16 cellular contexts compared by ENCODE assay signal in the genomic region with DNA sequence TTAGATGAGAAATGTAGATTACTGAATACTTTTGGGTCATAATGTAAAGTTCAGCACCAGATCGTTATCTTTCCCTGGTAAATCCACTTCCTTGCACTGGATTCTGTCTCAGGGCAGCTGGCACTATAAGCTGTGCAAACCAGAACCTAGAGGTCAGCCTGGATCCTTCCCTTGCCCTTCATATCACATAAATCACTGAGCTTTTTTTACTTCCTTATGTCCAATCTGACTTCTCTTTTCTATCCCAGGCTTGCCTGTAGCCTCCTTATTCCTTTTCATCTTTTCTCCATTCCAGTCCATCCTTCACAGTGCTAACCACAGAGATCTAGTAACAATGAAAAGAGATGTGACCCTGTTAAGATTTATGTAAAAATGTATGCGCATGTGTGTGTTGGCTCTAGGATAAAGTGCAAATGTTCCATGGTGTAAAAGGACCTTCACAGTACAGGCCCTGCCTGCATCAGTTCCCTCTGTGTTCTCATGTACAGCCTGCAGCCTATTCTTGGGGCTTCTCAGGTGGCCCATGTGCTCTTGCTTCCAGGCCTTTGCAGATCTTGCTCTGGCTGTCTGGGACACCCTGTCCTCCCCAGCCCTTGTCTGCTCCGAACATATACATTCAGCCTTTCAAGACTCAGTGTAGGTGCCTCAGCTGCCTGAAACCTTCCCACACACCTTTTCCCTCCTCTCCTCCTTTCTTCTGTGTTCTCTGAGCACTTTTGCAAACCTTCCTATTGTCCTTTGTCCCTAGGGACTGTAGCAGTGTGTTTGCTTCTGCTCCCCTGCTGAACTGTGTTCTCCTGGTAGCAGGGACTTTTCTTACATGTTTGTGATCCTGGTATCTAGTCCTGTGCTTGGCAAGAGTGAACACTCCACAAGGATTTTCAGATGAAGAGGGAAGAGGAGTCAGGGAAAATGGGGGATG. TPM values are rescaled to one million over a fixed set of nuclear protein-coding genes. Genes with fewer than 3 reads are reported as not detected.
A peak's percentile ranks its signal among the peaks of the same experiment; 100 is the strongest.
DNase-seq lines count a peak whose midpoint lies in the region; ATAC-seq, FAIRE-seq and TF ChIP-seq lines count a peak whose summit lies in the region.
"Had no signal": no experiment of that assay in that cellular context is flagged by ENCODE, and none has a peak within 500 bp of the region (broad histone marks: within the 10 kb centered on the region; RNA-seq: fewer than 3 reads in every experiment).

No MANE protein-coding gene starts in this region.

- peaks cover 2 to 16% (median 14%) of the 10 kb centered on the region in 11 experiments; a peak in 18 of 22 replicates for H3K9me3 ChIP-seq in BLaER1 treated with 17β-estradiol and CSF1 and Interleukin-3, amounts not matched to agents 10 nM and 100 nM (replicated peaks in 1 of 11)
- H3K9me3 ChIP-seq in H9 (ENCODE audit: control insufficient read depth, low read depth, low read length) (no peaks in the 10 kb centered on the region), mesenchymal stem cell (ENCODE audit: control insufficient read depth, low read length) (no peaks in the 10 kb centered on the region), kidney (ENCODE audit: control insufficient read depth in 1 of 2, low read length in 2 of 2) (no peaks in the 10 kb centered on the region), thyroid gland (no peaks in the 10 kb centered on the region)
- H3K9me3 ChIP-seq: gastrocnemius medialis, testis had no signal

- peaks cover 18 to 37% of the 10 kb centered on the region in 2 experiments for H3K4me1 Mint-ChIP-seq in H9

- H2BK15ac ChIP-seq in H9 (ENCODE audit: low read depth, low read length) = no peak overlapping the region
- no peak overlapping the region for H2BK15ac ChIP-seq in mesenchymal stem cell (ENCODE audit: low read depth, poor library complexity, severe bottlenecking)

- intact Hi-C loops in kidney (cut with DNase I) = no loop called here
- intact Hi-C loops in thyroid gland (cut with DNase I) = no loop called here

- no peak for ATAC-seq in HG03095 (IDR thresholded peaks at IDR 0.05; ENCODE audit: unreplicated experiment)
- ATAC-seq: gastrocnemius medialis had no signal

- H3K79me1 ChIP-seq in H9 (ENCODE audit: insufficient read depth, low read depth, low read length, poor library complexity, severe bottlenecking) (no peaks in the 10 kb centered on the region), mesenchymal stem cell (replicated peaks; ENCODE audit: low read length, poor library complexity, severe bottlenecking) (peaks cover 7% of the 10 kb centered on the region)

- TF ChIP-seq POLR2A in thyroid gland (IDR thresholded peaks at IDR 0.05) = no peak

- no peak overlapping the region for H3K56ac ChIP-seq in H9 (ENCODE audit: insufficient read length, low read depth, low read length)

- DNase-seq in H9 = no peak
- peak; percentile 27 for DNase-seq in NOMO-1 treated with dmso at 0.1 percent for 144 hours (lab: John Stamatoyannopoulos, UW; ENCODE audit: unreplicated experiment)
- no peak for DNase-seq in mesenchymal stem cell
- DNase-seq in kidney = no peak
- no peak for DNase-seq in iPS-NIHi7 (ENCODE audit: extremely low spot score)
- DNase-seq in thyroid gland = no peak
- DNase-seq: caudate nucleus, gastrocnemius medialis, NCI-H226, T-helper 1 cell, testis had no signal

- no peaks in the 10 kb centered on the region for H3K27me3 ChIP-seq in BLaER1 treated with 17β-estradiol and CSF1 and Interleukin-3, amounts not matched to agents 10 nM and 100 nM
- no peaks in the 10 kb centered on the region for H3K27me3 ChIP-seq in H9 (ENCODE audit: insufficient read depth, low read length)
- H3K27me3 ChIP-seq in mesenchymal stem cell (ENCODE audit: control insufficient read depth in 1 of 2, insufficient read depth in 1 of 2, low read length in 2 of 2) = no peaks in the 10 kb centered on the region
- H3K27me3 ChIP-seq in thyroid gland = no peaks in the 10 kb centered on the region
- H3K27me3 ChIP-seq: gastrocnemius medialis, testis had no signal

- peak overlapping the region in 9 of 11 experiments; percentile 18 to 56 (median 30); a peak in 15 of 22 replicates for H3K9ac ChIP-seq in BLaER1 treated with 17β-estradiol and CSF1 and Interleukin-3, amounts not matched to agents 10 nM and 100 nM
- no peak overlapping the region for H3K9ac ChIP-seq in H9 (ENCODE audit: extremely low read depth, insufficient read length, low read length)
- no peak overlapping the region for H3K9ac ChIP-seq in mesenchymal stem cell (ENCODE audit: low read length)
- no peak overlapping the region for H3K9ac ChIP-seq in kidney (ENCODE audit: low read length in 2 of 2)

- peak overlapping the region; percentile 73 to 92 (median 84) for H3K4me2 ChIP-seq in BLaER1 treated with 17β-estradiol and CSF1 and Interleukin-3, amounts not matched to agents 10 nM and 100 nM
- H3K4me2 ChIP-seq in H9 (ENCODE audit: insufficient read depth, insufficient read length, low read length) = no peak overlapping the region
- no peak overlapping the region for H3K4me2 ChIP-seq in mesenchymal stem cell (ENCODE audit: low read length, poor library complexity, severe bottlenecking)

- peak overlapping the region in 1 of 2 experiments; percentile 10; a peak in 2 of 5 replicates for H3K4me3 Mint-ChIP-seq in H9
- H3K4me3 Mint-ChIP-seq: activated naive CD4-positive, alpha-beta T cell treated with anti-CD3 and anti-CD28 coated beads, Interleukin-2, amount 50 U/mL, for 24 hours had no signal

- H2AFZ ChIP-seq in H9 (ENCODE audit: low read length) (no peak overlapping the region), mesenchymal stem cell (ENCODE audit: low read depth, low read length) (no peak overlapping the region)

- H2BK120ac ChIP-seq in H9 (ENCODE audit: low read depth, low read length, poor library complexity, severe bottlenecking) (no peak overlapping the region), mesenchymal stem cell (ENCODE audit: low read depth, low read length) (peak overlapping the region; percentile 21)

- H3K27ac ChIP-seq in BLaER1 treated with 17β-estradiol and CSF1 and Interleukin-3, amounts not matched to agents 10 nM and 100 nM = peak overlapping the region in 9 of 11 experiments; percentile 1 to 47 (median 35); a peak in 16 of 22 replicates
- H3K27ac ChIP-seq in H9 (ENCODE audit: insufficient read length, low read depth, low read length) (no peak overlapping the region), mesenchymal stem cell (ENCODE audit: low read length, poor library complexity, severe bottlenecking) (no peak overlapping the region), kidney (ENCODE audit: low read depth in 2 of 2, low read length in 2 of 2) (no peak overlapping the region), thyroid gland (no peak overlapping the region)
- H3K27ac ChIP-seq: gastrocnemius medialis, testis had no signal

- H4K91ac ChIP-seq in H9 (ENCODE audit: insufficient read length, low read depth, low read length) (no peak overlapping the region), mesenchymal stem cell (ENCODE audit: low read length) (peak overlapping the region; percentile 19)

- H3K4me3 ChIP-seq in BLaER1 treated with 17β-estradiol and CSF1 and Interleukin-3, amounts not matched to agents 10 nM and 100 nM = peak overlapping the region in 4 of 10 experiments; percentile 4 to 24 (median 8); a peak in 5 of 20 replicates
- H3K4me3 ChIP-seq in mesenchymal stem cell (ENCODE audit: insufficient read depth in 1 of 2, low read depth in 1 of 2, low read length in 2 of 2) = no peak overlapping the region
- no peak overlapping the region for H3K4me3 ChIP-seq in kidney (ENCODE audit: low read length in 2 of 2)
- H3K4me3 ChIP-seq in thyroid gland (replicated peaks in 1 of 3) = no peak overlapping the region
- H3K4me3 ChIP-seq: gastrocnemius medialis, testis had no signal

- peaks cover 56 to 79% (median 65%) of the 10 kb centered on the region in 10 experiments for H3K4me1 ChIP-seq in BLaER1 treated with 17β-estradiol and CSF1 and Interleukin-3, amounts not matched to agents 10 nM and 100 nM
- H3K4me1 ChIP-seq in H9 (ENCODE audit: insufficient read depth, low read length) (peaks cover 7% of the 10 kb centered on the region), mesenchymal stem cell (ENCODE audit: control insufficient read depth, insufficient read depth, low read depth, low read length) (no peaks in the 10 kb centered on the region), kidney (ENCODE audit: control insufficient read depth in 1 of 2, insufficient read depth in 1 of 2, low read depth in 1 of 2, low read length in 2 of 2) (peaks cover 13 to 22% of the 10 kb centered on the region in 2 donors), thyroid gland (peaks cover 0 to 2% of the 10 kb centered on the region in 2 donors)

- peak overlapping the region; percentile 5 to 87 (median 50); a peak in 4 of 7 replicates for H3K27ac Mint-ChIP-seq in H9
- H3K27ac Mint-ChIP-seq: activated naive CD4-positive, alpha-beta T cell treated with anti-CD3 and anti-CD28 coated beads, Interleukin-2, amount 50 U/mL, for 24 hours had no signal

- no peak for FAIRE-seq in kidney (lab: Jason Lieb, UNC)
- FAIRE-seq: endometrium, GM12892 had no signal

- no peaks in the 10 kb centered on the region for H3K27me3 Mint-ChIP-seq in H9 (ENCODE audit: low read depth)
- H3K27me3 Mint-ChIP-seq: activated naive CD4-positive, alpha-beta T cell treated with anti-CD3 and anti-CD28 coated beads, Interleukin-2, amount 50 U/mL, for 24 hours had no signal

- H3T11ph ChIP-seq in H9 (ENCODE audit: low read length) = no peak overlapping the region

- H2BK5ac ChIP-seq in H9 (ENCODE audit: insufficient read length, low read length) (no peak overlapping the region), mesenchymal stem cell (ENCODE audit: low read depth, low read length, poor library complexity, severe bottlenecking) (no peak overlapping the region)

- H3K79me2 ChIP-seq in H9 (ENCODE audit: insufficient read depth, low read length) = peaks cover 2% of the 10 kb centered on the region; the same call in 1 of the 2 replicates

- H3K9me3 Mint-ChIP-seq in H9 = no peaks in the 10 kb centered on the region
- H3K9me3 Mint-ChIP-seq: activated naive CD4-positive, alpha-beta T cell treated with anti-CD3 and anti-CD28 coated beads, Interleukin-2, amount 50 U/mL, for 24 hours had no signal

- no peak overlapping the region for H2BK20ac ChIP-seq in H9 (ENCODE audit: low read depth, low read length, poor library complexity, severe bottlenecking)

- no CpG with 5 or more reads among the region's 3 CpGs for WGBS in H9 (ENCODE audit: extremely low coverage, insufficient read length, low lambda C conversion rate)
- 80% methylated on average over 3 of the region's 3 CpGs for WGBS in mesenchymal stem cell
- 83 to 88% methylated on average over 3 of the region's 3 CpGs for WGBS in thyroid gland, 2 donors

- H3K18ac ChIP-seq in H9 (ENCODE audit: insufficient read length, low read depth, low read length) (no peak overlapping the region), mesenchymal stem cell (ENCODE audit: low read depth in 1 of 2, low read length in 2 of 2) (peak overlapping the region in 1 of 2 experiments; percentile 28)

- H3K23me2 ChIP-seq in H9 (ENCODE audit: insufficient read length, low read depth, low read length, poor library complexity, severe bottlenecking) = no peaks in the 10 kb centered on the region

- TF ChIP-seq CTCF in H9 (conservative IDR thresholded peaks at IDR 0.05) (no peak), kidney (IDR thresholded peaks at IDR 0.05; ENCODE audit: borderline replicate concordance, extremely low read depth, insufficient read depth) (no peak), thyroid gland (IDR thresholded peaks at IDR 0.05) (no peak)

- no peak overlapping the region for H2BK12ac ChIP-seq in H9 (ENCODE audit: insufficient read length, low read depth, low read length)
- H2BK12ac ChIP-seq in mesenchymal stem cell (ENCODE audit: low read length in 2 of 2) = peak overlapping the region in 1 of 2 experiments; percentile 47

- H3K23ac ChIP-seq in H9 (ENCODE audit: insufficient read length, low read depth, low read length) = no peak overlapping the region
- no peak overlapping the region for H3K23ac ChIP-seq in mesenchymal stem cell (ENCODE audit: low read length in 2 of 2)

- H3K36me3 Mint-ChIP-seq in H9 (ENCODE audit: insufficient read depth in 1 of 3, low read depth in 3 of 3) = no peaks in the 10 kb centered on the region

- H3K36me3 ChIP-seq in BLaER1 treated with 17β-estradiol and CSF1 and Interleukin-3, amounts not matched to agents 10 nM and 100 nM = peaks cover 0 to 17% (median 0%) of the 10 kb centered on the region in 11 experiments; a peak in 8 of 22 replicates
- no peaks in the 10 kb centered on the region for H3K36me3 ChIP-seq in mesenchymal stem cell (ENCODE audit: control insufficient read depth in 1 of 2, insufficient read depth in 2 of 2, low read depth in 1 of 2, low read length in 2 of 2)
- H3K36me3 ChIP-seq in kidney (ENCODE audit: control insufficient read depth in 1 of 2, insufficient read depth in 2 of 2, low read length in 2 of 2) = no peaks in the 10 kb centered on the region
- H3K36me3 ChIP-seq in thyroid gland = no peaks in the 10 kb centered on the region
- H3K36me3 ChIP-seq: gastrocnemius medialis had no signal

- no peak overlapping the region for H4K5ac ChIP-seq in H9 (ENCODE audit: insufficient read length, low read depth, low read length)

- H2AK5ac ChIP-seq in H9 (ENCODE audit: insufficient read length, low read length) = no peak overlapping the region
- H2AK5ac ChIP-seq in mesenchymal stem cell (ENCODE audit: low read length, severe bottlenecking) = no peak overlapping the region

- H3K14ac ChIP-seq in H9 (ENCODE audit: insufficient read depth, low read length) (no peak overlapping the region), mesenchymal stem cell (ENCODE audit: low read length in 2 of 2) (peak overlapping the region in 1 of 2 experiments; percentile 19)

- H4K20me1 ChIP-seq in BLaER1 treated with 17β-estradiol and CSF1 and Interleukin-3, amounts not matched to agents 10 nM and 100 nM = peaks cover 7 to 88% (median 66%) of the 10 kb centered on the region in 11 experiments; a peak in 20 of 22 replicates
- H4K20me1 ChIP-seq in H9 (ENCODE audit: control insufficient read depth, insufficient read depth, insufficient read length) = no peaks in the 10 kb centered on the region

- H4K8ac ChIP-seq in H9 (replicated peaks; ENCODE audit: insufficient read length, low read depth, low read length) (no peak overlapping the region), mesenchymal stem cell (ENCODE audit: low read length) (no peak overlapping the region)

- H3K4ac ChIP-seq in H9 (ENCODE audit: low read depth, low read length) (no peak overlapping the region), mesenchymal stem cell (ENCODE audit: low read depth in 1 of 2, low read length in 2 of 2) (no peak overlapping the region)

RNA-seq across cellular contexts. Expression of a gene that starts 30.0 kb away (rescaled TPM):
- total RNA-seq in H9 (2021) = 16.2 and 18.0 TPM in 2 replicates
- 4.6 TPM for polyA plus RNA-seq in mesenchymal stem cell (2013, experiment 1 of 2)
- 4.7 TPM for polyA plus RNA-seq in mesenchymal stem cell (2013, experiment 2 of 2)
- 27.6 TPM for total RNA-seq in kidney
- polyA plus RNA-seq in kidney (ENCODE audit: insufficient read depth, low read depth, low replicate concordance) = 5.2 TPM
- 10 to 100 TPM; 10.8 to 17.6 (median 13.6) TPM for total RNA-seq in thyroid gland

Comparison
In these comparisons a context has a peak if more than half of its experiments do, and no peak if none do; other contexts are left out.
1. H3K27ac ChIP-seq: peak in BLaER1 treated with 17β-estradiol and CSF1 and Interleukin-3, amounts not matched to agents 10 nM and 100 nM (9 of 11); none in H9 (single experiment), mesenchymal stem cell (single experiment), kidney (0 of 2) and thyroid gland (0 of 3).
2. H3K4me2 ChIP-seq: peak in BLaER1 treated with 17β-estradiol and CSF1 and Interleukin-3, amounts not matched to agents 10 nM and 100 nM (11 of 11); none in H9 (single experiment) and mesenchymal stem cell (single experiment).
3. H3K9ac ChIP-seq: peak in BLaER1 treated with 17β-estradiol and CSF1 and Interleukin-3, amounts not matched to agents 10 nM and 100 nM (9 of 11); none in H9 (single experiment), mesenchymal stem cell (single experiment) and kidney (0 of 2).